Comparison of ENCODE assay signal across 1 cellular context in the genomic region with DNA sequence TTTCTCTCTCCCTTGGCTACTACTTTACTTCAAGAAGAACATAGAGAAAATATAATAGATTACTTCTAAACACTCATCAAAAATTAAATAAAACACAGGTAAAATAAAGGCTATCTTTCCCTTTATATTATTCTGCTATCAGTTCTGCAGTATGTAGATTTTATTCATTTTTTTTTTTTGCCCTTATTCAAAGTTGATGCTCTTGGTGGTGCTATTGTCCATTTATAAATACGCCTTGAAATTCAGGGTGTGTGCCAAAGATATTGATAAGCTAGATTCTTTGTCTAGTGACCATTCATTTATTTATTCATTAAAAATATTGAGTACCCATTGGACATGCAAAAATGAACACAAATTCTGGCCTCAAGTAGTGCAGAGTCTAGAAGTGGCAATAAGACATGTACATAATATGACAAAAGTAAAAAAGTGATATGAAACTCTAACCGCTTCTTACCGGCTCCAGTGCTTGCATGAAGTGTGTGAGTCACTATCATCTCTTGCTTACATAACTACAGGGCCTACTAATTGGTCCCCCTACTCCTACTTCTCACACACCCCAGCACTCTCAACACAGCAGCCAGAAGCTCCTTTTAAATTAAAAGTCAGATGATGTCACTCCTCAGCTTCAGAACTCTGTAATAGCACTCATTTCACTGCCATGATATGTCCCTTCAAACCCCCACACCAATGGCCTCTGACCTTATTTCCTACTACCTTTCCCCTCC.
TF ChIP-seq lines count a peak whose summit lies in the region.

No MANE protein-coding gene starts in this region.

TF ChIP-seq in HepG2, 621 proteins besides CTCF, POLR2A, EP300 and RAD21 (continued from another document):
- TF ChIP-seq, protein P1, sequence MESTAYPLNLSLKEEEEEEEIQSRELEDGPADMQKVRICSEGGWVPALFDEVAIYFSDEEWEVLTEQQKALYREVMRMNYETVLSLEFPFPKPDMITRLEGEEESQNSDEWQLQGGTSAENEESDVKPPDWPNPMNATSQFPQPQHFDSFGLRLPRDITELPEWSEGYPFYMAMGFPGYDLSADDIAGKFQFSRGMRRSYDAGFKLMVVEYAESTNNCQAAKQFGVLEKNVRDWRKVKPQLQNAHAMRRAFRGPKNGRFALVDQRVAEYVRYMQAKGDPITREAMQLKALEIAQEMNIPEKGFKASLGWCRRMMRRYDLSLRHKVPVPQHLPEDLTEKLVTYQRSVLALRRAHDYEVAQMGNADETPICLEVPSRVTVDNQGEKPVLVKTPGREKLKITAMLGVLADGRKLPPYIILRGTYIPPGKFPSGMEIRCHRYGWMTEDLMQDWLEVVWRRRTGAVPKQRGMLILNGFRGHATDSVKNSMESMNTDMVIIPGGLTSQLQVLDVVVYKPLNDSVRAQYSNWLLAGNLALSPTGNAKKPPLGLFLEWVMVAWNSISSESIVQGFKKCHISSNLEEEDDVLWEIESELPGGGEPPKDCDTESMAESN (CRISPR knock-in tag; conservative IDR thresholded peaks at IDR 0.05): no peak
- TF ChIP-seq, protein P2, sequence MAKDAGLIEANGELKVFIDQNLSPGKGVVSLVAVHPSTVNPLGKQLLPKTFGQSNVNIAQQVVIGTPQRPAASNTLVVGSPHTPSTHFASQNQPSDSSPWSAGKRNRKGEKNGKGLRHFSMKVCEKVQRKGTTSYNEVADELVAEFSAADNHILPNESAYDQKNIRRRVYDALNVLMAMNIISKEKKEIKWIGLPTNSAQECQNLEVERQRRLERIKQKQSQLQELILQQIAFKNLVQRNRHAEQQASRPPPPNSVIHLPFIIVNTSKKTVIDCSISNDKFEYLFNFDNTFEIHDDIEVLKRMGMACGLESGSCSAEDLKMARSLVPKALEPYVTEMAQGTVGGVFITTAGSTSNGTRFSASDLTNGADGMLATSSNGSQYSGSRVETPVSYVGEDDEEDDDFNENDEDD (CRISPR knock-in tag; IDR thresholded peaks at IDR 0.05; ENCODE audit: borderline replicate concordance): no peak
- TF ChIP-seq, protein P3, sequence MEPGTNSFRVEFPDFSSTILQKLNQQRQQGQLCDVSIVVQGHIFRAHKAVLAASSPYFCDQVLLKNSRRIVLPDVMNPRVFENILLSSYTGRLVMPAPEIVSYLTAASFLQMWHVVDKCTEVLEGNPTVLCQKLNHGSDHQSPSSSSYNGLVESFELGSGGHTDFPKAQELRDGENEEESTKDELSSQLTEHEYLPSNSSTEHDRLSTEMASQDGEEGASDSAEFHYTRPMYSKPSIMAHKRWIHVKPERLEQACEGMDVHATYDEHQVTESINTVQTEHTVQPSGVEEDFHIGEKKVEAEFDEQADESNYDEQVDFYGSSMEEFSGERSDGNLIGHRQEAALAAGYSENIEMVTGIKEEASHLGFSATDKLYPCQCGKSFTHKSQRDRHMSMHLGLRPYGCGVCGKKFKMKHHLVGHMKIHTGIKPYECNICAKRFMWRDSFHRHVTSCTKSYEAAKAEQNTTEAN (CRISPR knock-in tag; conservative IDR thresholded peaks at IDR 0.05): no peak
- TF ChIP-seq, protein P4, sequence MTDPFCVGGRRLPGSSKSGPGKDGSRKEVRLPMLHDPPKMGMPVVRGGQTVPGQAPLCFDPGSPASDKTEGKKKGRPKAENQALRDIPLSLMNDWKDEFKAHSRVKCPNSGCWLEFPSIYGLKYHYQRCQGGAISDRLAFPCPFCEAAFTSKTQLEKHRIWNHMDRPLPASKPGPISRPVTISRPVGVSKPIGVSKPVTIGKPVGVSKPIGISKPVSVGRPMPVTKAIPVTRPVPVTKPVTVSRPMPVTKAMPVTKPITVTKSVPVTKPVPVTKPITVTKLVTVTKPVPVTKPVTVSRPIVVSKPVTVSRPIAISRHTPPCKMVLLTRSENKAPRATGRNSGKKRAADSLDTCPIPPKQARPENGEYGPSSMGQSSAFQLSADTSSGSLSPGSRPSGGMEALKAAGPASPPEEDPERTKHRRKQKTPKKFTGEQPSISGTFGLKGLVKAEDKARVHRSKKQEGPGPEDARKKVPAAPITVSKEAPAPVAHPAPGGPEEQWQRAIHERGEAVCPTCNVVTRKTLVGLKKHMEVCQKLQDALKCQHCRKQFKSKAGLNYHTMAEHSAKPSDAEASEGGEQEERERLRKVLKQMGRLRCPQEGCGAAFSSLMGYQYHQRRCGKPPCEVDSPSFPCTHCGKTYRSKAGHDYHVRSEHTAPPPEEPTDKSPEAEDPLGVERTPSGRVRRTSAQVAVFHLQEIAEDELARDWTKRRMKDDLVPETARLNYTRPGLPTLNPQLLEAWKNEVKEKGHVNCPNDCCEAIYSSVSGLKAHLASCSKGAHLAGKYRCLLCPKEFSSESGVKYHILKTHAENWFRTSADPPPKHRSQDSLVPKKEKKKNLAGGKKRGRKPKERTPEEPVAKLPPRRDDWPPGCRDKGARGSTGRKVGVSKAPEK (CRISPR knock-in tag; IDR thresholded peaks at IDR 0.05; ENCODE audit: borderline replicate concordance): no peak
